In genomic region chr5:115939059-115939458, GRCh38 we compare ENCODE assay signal across 11 cellular contexts.
"Had no signal": no experiment of that assay in that cellular context is flagged by ENCODE, and none has a peak within 500 bp of the region (broad histone marks: within the 10 kb centered on the region; RNA-seq: fewer than 3 reads in every experiment).

No MANE protein-coding gene starts in this region.

- H3K27ac Mint-ChIP-seq: activated naive CD4-positive, alpha-beta T cell treated with anti-CD3 and anti-CD28 coated beads, Interleukin-2, amount 50 U/mL, for 24 hours had no signal

- H3K9me3 ChIP-seq: thyroid gland, uterus had no signal

- H3K4me3 ChIP-seq: right atrium auricular region, skin epidermis, thyroid gland, uterus had no signal

- H3K4me3 Mint-ChIP-seq: activated naive CD4-positive, alpha-beta T cell treated with anti-CD3 and anti-CD28 coated beads, Interleukin-2, amount 50 U/mL, for 24 hours had no signal

- H3K4me1 Mint-ChIP-seq: activated naive CD4-positive, alpha-beta T cell treated with anti-CD3 and anti-CD28 coated beads, Interleukin-2, amount 50 U/mL, for 24 hours had no signal

- H3K27me3 ChIP-seq: brain microvascular endothelial cell, right atrium auricular region, thyroid gland, uterus had no signal

- H3K27ac ChIP-seq: brain microvascular endothelial cell, right atrium auricular region, skin epidermis, thyroid gland, uterus had no signal

- H3K36me3 Mint-ChIP-seq: activated naive CD4-positive, alpha-beta T cell treated with anti-CD3 and anti-CD28 coated beads, Interleukin-2, amount 50 U/mL, for 24 hours had no signal

- H3K36me3 ChIP-seq: brain microvascular endothelial cell, right atrium auricular region, thyroid gland, uterus had no signal

- H3K4me1 ChIP-seq: right atrium auricular region, thyroid gland, uterus had no signal

- DNase-seq: amygdala; brain microvascular endothelial cell; effector memory CD4-positive, alpha-beta T cell; glutamatergic neuron; T-helper 2 cell; thyroid gland; uterus had no signal

- ATAC-seq: activated CD4-positive, CD25-positive, alpha-beta regulatory T cell treated with anti-CD3 and anti-CD28 coated beads, Interleukin-2, amount 50 U/mL, for 24 hours had no signal
